ENCODE assay signal across 8 cellular contexts in the genomic region with DNA sequence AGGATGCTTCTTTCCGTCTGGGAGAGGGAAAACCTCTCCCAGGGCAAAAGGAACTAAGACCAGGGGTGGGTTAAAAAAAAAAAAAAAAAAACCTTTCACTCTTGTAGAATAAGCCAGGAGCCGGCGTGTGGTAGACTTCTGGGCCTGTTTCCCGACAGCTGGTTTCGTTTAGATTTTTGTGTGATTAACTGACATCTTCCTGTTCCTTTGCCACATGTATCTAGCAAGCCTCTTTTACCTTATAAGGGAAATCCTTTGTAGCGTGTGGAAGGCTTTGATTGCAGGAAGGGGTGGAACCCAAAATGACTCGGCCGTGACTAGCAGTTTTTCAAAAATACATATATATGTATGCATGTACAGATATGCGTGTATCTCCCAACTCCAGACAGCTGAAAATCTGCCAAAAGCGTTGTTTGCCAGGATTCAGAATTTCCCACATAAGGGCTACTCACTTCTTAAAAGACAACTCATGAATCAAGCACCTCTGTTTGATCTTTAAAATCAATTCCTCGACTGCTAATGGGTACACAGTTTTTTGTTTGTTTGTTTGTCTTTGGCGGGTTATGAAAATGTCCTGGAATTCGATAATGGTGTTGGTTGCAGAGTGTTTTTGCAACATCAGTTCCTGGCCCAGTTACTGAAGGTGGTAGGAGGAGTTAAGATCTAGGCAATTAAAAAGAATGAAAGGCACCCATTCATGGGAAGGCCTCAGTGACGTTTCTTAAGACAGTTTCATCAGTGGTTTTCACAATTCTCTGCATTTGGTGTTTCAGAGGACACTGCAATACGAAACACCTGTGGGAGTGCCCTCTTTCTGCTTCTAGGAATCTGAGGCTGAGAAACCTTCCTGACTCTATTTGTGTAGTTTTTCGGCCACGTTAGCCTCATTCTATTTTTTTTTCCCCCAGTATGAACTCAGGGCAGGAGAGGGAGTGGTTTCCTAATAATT. TPM values are rescaled to one million over a fixed set of nuclear protein-coding genes. Genes with fewer than 3 reads are reported as not detected.
DNase-seq lines count a peak whose midpoint lies in the region; ATAC-seq and TF ChIP-seq lines count a peak whose summit lies in the region.

No MANE protein-coding gene starts in this region.

- DNase-seq in A172 (ENCODE audit: low spot score): peak; percentile 95
- peak; percentile 96 for DNase-seq in HS-5 (ENCODE audit: low read depth)
- DNase-seq in SK-N-DZ (ENCODE audit: low spot score): peak; percentile 88
- DNase-seq in activated naive CD8-positive, alpha-beta T cell treated with anti-CD3 and anti-CD28 coated beads, Interleukin-2, amount 10 ng/mL, durations not matched to agents 7 days and 5 days: no peak
- peak; percentile 81 for DNase-seq in Right ventricle myocardium inferior (ENCODE audit: missing footprints)
- peak; percentile 87 for DNase-seq in prostate gland (ENCODE audit: low spot score)

- no peaks in the 10 kb centered on the region for H3K9me3 ChIP-seq in prostate gland

- no peaks in the 10 kb centered on the region for H3K9me3 Mint-ChIP-seq in activated naive CD8-positive, alpha-beta T cell treated with anti-CD3 and anti-CD28 coated beads, Interleukin-2, amount 10 ng/mL, durations not matched to agents 7 days and 5 days

- H3K27me3 ChIP-seq in prostate gland (replicated peaks; ENCODE audit: insufficient read depth): no peaks in the 10 kb centered on the region

- H3K4me3 ChIP-seq in prostate gland: peak overlapping the region; percentile 94

- H3K4me3 Mint-ChIP-seq in activated naive CD8-positive, alpha-beta T cell treated with anti-CD3 and anti-CD28 coated beads, Interleukin-2, amount 10 ng/mL, durations not matched to agents 7 days and 5 days: peak overlapping the region; percentile 85

- WGBS in prostate gland: 4% methylated on average over 17 of the region's 17 CpGs

- H3K27me3 Mint-ChIP-seq in activated naive CD8-positive, alpha-beta T cell treated with anti-CD3 and anti-CD28 coated beads, Interleukin-2, amount 10 ng/mL, durations not matched to agents 7 days and 5 days: no peaks in the 10 kb centered on the region

- H3K36me3 ChIP-seq in prostate gland: peaks cover under 1 to 3% of the 10 kb centered on the region in 2 donors

- intact Hi-C loops in Right ventricle myocardium inferior (cut with DNase I) (loop anchor here (10.0 kb wide), 1 partner anchor 306 kb away; no protein-coding TSS in a partner anchor), prostate gland (cut with DNase I) (loop anchor here (5.0 kb wide), 1 partner anchor 33 kb away; a partner anchor contains a TSS)

- peaks cover 56% of the 10 kb centered on the region for H3K4me1 Mint-ChIP-seq in activated naive CD8-positive, alpha-beta T cell treated with anti-CD3 and anti-CD28 coated beads, Interleukin-2, amount 10 ng/mL, durations not matched to agents 7 days and 5 days

- TF ChIP-seq POLR2A in prostate gland (IDR thresholded peaks at IDR 0.05): peak; percentile 46

- TF ChIP-seq CTCF in prostate gland (IDR thresholded peaks at IDR 0.05): no peak

- ATAC-seq in GM18502 (IDR thresholded peaks at IDR 0.05; ENCODE audit: poor library complexity, unreplicated experiment) (peak; percentile 37), Right ventricle myocardium inferior (peak; percentile 65), HG03565 (IDR thresholded peaks at IDR 0.05; ENCODE audit: unreplicated experiment) (no peak)
- peak; percentile 60 for ATAC-seq in activated naive CD8-positive, alpha-beta T cell treated with anti-CD3 and anti-CD28 coated beads, Interleukin-2, amount 10 ng/mL, durations not matched to agents 7 days and 5 days (ENCODE audit: low read depth)

- H3K27ac ChIP-seq in prostate gland: peak overlapping the region; percentile 100

- H3K36me3 Mint-ChIP-seq in activated naive CD8-positive, alpha-beta T cell treated with anti-CD3 and anti-CD28 coated beads, Interleukin-2, amount 10 ng/mL, durations not matched to agents 7 days and 5 days: peaks cover 46% of the 10 kb centered on the region

- peak overlapping the region; percentile 93 for H3K27ac Mint-ChIP-seq in activated naive CD8-positive, alpha-beta T cell treated with anti-CD3 and anti-CD28 coated beads, Interleukin-2, amount 10 ng/mL, durations not matched to agents 7 days and 5 days

- POLR2A ChIA-PET in activated naive CD8-positive, alpha-beta T cell treated with anti-CD3 and anti-CD28 coated beads, Interleukin-2, amount 10 ng/mL, durations not matched to agents 7 days and 5 days (lab: Charles Lee): interaction anchor here (0.5 to 4.1 kb wide), 10 partner anchors 9 to 1406 kb away, joined by 3 to 65 read pairs (median 5); a partner anchor contains a TSS

- H3K4me1 ChIP-seq in prostate gland (replicated peaks): peaks cover 5% of the 10 kb centered on the region

RNA-seq across cellular contexts. Expression of a gene that starts 2.7 kb away (rescaled TPM):
- total RNA-seq in A172 (2014; rRNA removed; shearing (Covaris generic)): 1,516 and 1,534 TPM in 2 replicates
- polyA plus RNA-seq in SK-N-DZ (2014; cell fraction: cytosol; rRNA removed): 173 and 190 TPM in 2 replicates
- 78.2 and 86.9 TPM in 2 replicates for polyA plus RNA-seq in SK-N-DZ (2014; cell fraction: nucleus; rRNA removed)
- total RNA-seq in activated naive CD8-positive, alpha-beta T cell treated with anti-CD3 and anti-CD28 coated beads, Interleukin-2, amount 10 ng/mL, durations not matched to agents 7 days and 5 days: 100 to 1,000 TPM; 278 to 282 TPM
- total RNA-seq in Right ventricle myocardium inferior (106 TPM), prostate gland (100 to 1,000 TPM; 379 TPM)

RNA-seq across cellular contexts. Expression of a gene that starts 32.7 kb away (rescaled TPM):
- total RNA-seq in A172 (2014; rRNA removed; shearing (Covaris generic)): 60.3 and 60.8 TPM in 2 replicates
- 44.3 and 48.2 TPM in 2 replicates for polyA plus RNA-seq in SK-N-DZ (2014; cell fraction: cytosol; rRNA removed)
- 19.6 and 19.9 TPM in 2 replicates for polyA plus RNA-seq in SK-N-DZ (2014; cell fraction: nucleus; rRNA removed)
- total RNA-seq in activated naive CD8-positive, alpha-beta T cell treated with anti-CD3 and anti-CD28 coated beads, Interleukin-2, amount 10 ng/mL, durations not matched to agents 7 days and 5 days: 100 to 1,000 TPM; 133 to 153 TPM
- total RNA-seq in Right ventricle myocardium inferior (25.6 TPM), prostate gland (10 to 100 TPM; 67.8 to 70.5 TPM)
